ENCODE assay signal across 8 cellular contexts in the genomic region with DNA sequence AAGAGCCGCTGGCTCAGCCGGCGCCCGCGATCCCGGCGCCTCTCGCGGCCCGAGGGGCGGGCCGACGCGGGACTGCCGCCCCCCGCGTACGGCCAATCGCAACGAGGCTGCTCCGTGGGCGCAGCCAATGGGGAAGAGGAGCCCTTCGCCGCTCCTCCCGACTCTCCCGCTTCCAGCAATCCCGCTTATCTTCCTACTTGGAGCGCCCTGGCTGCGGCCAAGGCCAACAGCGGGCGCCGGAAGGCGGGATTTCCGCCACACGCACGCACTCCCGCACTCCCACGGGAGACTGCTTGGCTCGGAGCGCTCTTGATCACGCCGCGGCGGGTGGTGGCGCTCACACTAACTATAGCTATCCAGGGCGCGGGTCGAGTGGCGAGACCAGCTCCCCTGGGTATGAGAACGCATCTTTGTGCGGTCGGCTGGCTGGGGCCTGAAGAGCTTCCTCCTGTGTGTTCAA. TPM values are rescaled to one million over a fixed set of nuclear protein-coding genes. Genes with fewer than 3 reads are reported as not detected.
DNase-seq lines count a peak whose midpoint lies in the region; ATAC-seq and TF ChIP-seq lines count a peak whose summit lies in the region.
"Not testable (repeated sequence)": the region's sequence is repeated elsewhere in the genome, so short reads cannot be mapped to it uniquely, and the experiment has no call there.

A gene with protein sequence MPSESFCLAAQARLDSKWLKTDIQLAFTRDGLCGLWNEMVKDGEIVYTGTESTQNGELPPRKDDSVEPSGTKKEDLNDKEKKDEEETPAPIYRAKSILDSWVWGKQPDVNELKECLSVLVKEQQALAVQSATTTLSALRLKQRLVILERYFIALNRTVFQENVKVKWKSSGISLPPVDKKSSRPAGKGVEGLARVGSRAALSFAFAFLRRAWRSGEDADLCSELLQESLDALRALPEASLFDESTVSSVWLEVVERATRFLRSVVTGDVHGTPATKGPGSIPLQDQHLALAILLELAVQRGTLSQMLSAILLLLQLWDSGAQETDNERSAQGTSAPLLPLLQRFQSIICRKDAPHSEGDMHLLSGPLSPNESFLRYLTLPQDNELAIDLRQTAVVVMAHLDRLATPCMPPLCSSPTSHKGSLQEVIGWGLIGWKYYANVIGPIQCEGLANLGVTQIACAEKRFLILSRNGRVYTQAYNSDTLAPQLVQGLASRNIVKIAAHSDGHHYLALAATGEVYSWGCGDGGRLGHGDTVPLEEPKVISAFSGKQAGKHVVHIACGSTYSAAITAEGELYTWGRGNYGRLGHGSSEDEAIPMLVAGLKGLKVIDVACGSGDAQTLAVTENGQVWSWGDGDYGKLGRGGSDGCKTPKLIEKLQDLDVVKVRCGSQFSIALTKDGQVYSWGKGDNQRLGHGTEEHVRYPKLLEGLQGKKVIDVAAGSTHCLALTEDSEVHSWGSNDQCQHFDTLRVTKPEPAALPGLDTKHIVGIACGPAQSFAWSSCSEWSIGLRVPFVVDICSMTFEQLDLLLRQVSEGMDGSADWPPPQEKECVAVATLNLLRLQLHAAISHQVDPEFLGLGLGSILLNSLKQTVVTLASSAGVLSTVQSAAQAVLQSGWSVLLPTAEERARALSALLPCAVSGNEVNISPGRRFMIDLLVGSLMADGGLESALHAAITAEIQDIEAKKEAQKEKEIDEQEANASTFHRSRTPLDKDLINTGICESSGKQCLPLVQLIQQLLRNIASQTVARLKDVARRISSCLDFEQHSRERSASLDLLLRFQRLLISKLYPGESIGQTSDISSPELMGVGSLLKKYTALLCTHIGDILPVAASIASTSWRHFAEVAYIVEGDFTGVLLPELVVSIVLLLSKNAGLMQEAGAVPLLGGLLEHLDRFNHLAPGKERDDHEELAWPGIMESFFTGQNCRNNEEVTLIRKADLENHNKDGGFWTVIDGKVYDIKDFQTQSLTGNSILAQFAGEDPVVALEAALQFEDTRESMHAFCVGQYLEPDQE (N-terminal part only) (minus strand): TSS at position 51 of the 460 bp plus-strand sequence. CDS start 746 bp downstream, outside the sequence.

- TF ChIP-seq POLR2A in lower leg skin (IDR thresholded peaks at IDR 0.05); transverse colon (IDR thresholded peaks at IDR 0.05): not testable (repeated sequence)

- intact Hi-C loops in Caco-2 (cut with micrococcal nuclease; ENCODE audit: unreplicated experiment); activated B cell treated with CpG ODN at 0.5 μM for 24 hours (cut with micrococcal nuclease); lower leg skin (cut with DNase I; ENCODE audit: low total_unique reads); posterior vena cava (cut with DNase I); transverse colon (cut with DNase I; ENCODE audit: low total_unique reads): not testable (repeated sequence)

- not testable (repeated sequence) for H3K9me3 ChIP-seq in Caco-2, transverse colon

- WGBS in lower leg skin, 2 donors: no CpG with 5 or more reads among the region's 52 CpGs
- no CpG with 5 or more reads among the region's 52 CpGs for WGBS in transverse colon (ENCODE audit: low coverage in 1 of 2), 2 donors

- not testable (repeated sequence) for H3K4me1 ChIP-seq in Caco-2, transverse colon

- not testable (repeated sequence) for ATAC-seq in activated B cell treated with CpG ODN at 0.5 μM for 24 hours (ENCODE audit: low read depth)

- not testable (repeated sequence) for H3K36me3 ChIP-seq in Caco-2 (ENCODE audit: control insufficient read depth, insufficient read depth, low read length); brain microvascular endothelial cell (replicated peaks); transverse colon

- TF ChIP-seq CTCF in Caco-2 (IDR thresholded peaks at IDR 0.05; ENCODE audit: insufficient read depth in 1 of 2, low read depth in 1 of 2, low read length in 1 of 2, severe bottlenecking in 1 of 2, unreplicated experiment in 1 of 2); activated B cell treated with CpG ODN at 0.5 μM for 24 hours (IDR thresholded peaks at IDR 0.05); brain microvascular endothelial cell (IDR thresholded peaks at IDR 0.05; ENCODE audit: low read depth, low read length, missing control alignments); fibroblast of villous mesenchyme (IDR thresholded peaks at IDR 0.05; ENCODE audit: insufficient read depth, low read depth, low read length); lower leg skin (IDR thresholded peaks at IDR 0.05); transverse colon (IDR thresholded peaks at IDR 0.05): not testable (repeated sequence)

- peak within 1 kb of the TSS; percentile 35 for H3K4me3 ChIP-seq in Caco-2 (ENCODE audit: low read depth, low read length)
- peak within 1 kb of the TSS; percentile 46 for H3K4me3 ChIP-seq in brain microvascular endothelial cell (ENCODE audit: low read depth, low read length)
- peak within 1 kb of the TSS; percentile 56 for H3K4me3 ChIP-seq in fibroblast of villous mesenchyme (ENCODE audit: low read depth, low read length)
- H3K4me3 ChIP-seq in lower leg skin (ENCODE audit: low read depth, poor library complexity, severe bottlenecking): not testable (repeated sequence)
- peak within 1 kb of the TSS in 3 of 4 donors; percentile 15 to 45 (median 33) for H3K4me3 ChIP-seq in transverse colon

- H3K36me3 Mint-ChIP-seq in Caco-2 (ENCODE audit: insufficient read depth, unreplicated experiment): peaks cover 13% of the 10 kb centered on the region
- H3K36me3 Mint-ChIP-seq in activated B cell treated with CpG ODN at 0.5 μM for 24 hours (ENCODE audit: low read depth): not testable (repeated sequence)

- not testable (repeated sequence) for H3K27ac ChIP-seq in brain microvascular endothelial cell
- peak within 1 kb of the TSS; percentile 43 to 58 (median 48) for H3K27ac ChIP-seq in transverse colon

- not testable (repeated sequence) for DNase-seq in Caco-2; LHCN-M2 (ENCODE audit: low read depth); activated B cell treated with CpG ODN at 0.5 μM for 24 hours; brain microvascular endothelial cell; fibroblast of villous mesenchyme (ENCODE audit: low read depth); lower leg skin (ENCODE audit: low spot score in 2 of 2); posterior vena cava (ENCODE audit: low spot score); transverse colon

- H3K4me3 Mint-ChIP-seq in Caco-2 (ENCODE audit: unreplicated experiment) (peak within 1 kb of the TSS; percentile 83), activated B cell treated with CpG ODN at 0.5 μM for 24 hours (peak within 1 kb of the TSS; percentile 99)

- H3K4me1 Mint-ChIP-seq in Caco-2 (ENCODE audit: low read depth, unreplicated experiment); activated B cell treated with CpG ODN at 0.5 μM for 24 hours: not testable (repeated sequence)

- CTCF ChIA-PET in Caco-2 (lab: Charles Lee); activated B cell treated with CpG ODN at 0.5 μM for 24 hours (lab: Charles Lee): not testable (repeated sequence)

- POLR2A ChIA-PET in Caco-2 (lab: Charles Lee); activated B cell treated with CpG ODN at 0.5 μM for 24 hours (lab: Charles Lee): not testable (repeated sequence)

- H3K27ac Mint-ChIP-seq in Caco-2 (ENCODE audit: unreplicated experiment): peak within 1 kb of the TSS; percentile 66
- H3K27ac Mint-ChIP-seq in activated B cell treated with CpG ODN at 0.5 μM for 24 hours: peak within 1 kb of the TSS; percentile 93

- not testable (repeated sequence) for H3K27me3 ChIP-seq in Caco-2 (replicated peaks; ENCODE audit: control insufficient read depth, insufficient read depth, low read length); brain microvascular endothelial cell (replicated peaks); transverse colon

- not testable (repeated sequence) for BruUV-seq in Caco-2 (replicated peaks; lab: Mats Ljungman, UMichigan)

- not testable (repeated sequence) for H3K27me3 Mint-ChIP-seq in Caco-2 (ENCODE audit: insufficient read depth, unreplicated experiment); activated B cell treated with CpG ODN at 0.5 μM for 24 hours

- in situ Hi-C loops in brain microvascular endothelial cell (cut with HindIII; ENCODE audit: low pct_ligation_motif_present, low sequenced_read_pairs); transverse colon (cut with MboI; ENCODE audit: low pct_ligation_motif_present in 1 of 4, low pct_unique_long_range_greater_than_20kb in 1 of 4, low sequenced_read_pairs in 3 of 4): not testable (repeated sequence)

- TF ChIP-seq EP300 in transverse colon (IDR thresholded peaks at IDR 0.05; ENCODE audit: low read depth): not testable (repeated sequence)

- not testable (repeated sequence) for H3K9me3 Mint-ChIP-seq in Caco-2 (ENCODE audit: unreplicated experiment); activated B cell treated with CpG ODN at 0.5 μM for 24 hours

RNA-seq across cellular contexts. Expression of the gene that starts here (rescaled TPM):
- total RNA-seq in Caco-2 (2022): 76.9 and 81.1 TPM in 2 replicates
- total RNA-seq in LHCN-M2 (2014; rRNA removed): 34.8 and 37.1 TPM in 2 replicates
- polyA plus RNA-seq in LHCN-M2 (2012): 25.2 TPM
- total RNA-seq in activated B cell treated with CpG ODN at 0.5 μM for 24 hours: 45.7 and 49.1 TPM in 2 replicates
- 39.6 and 41.0 TPM in 2 replicates for total RNA-seq in fibroblast of villous mesenchyme
- 10 to 100 TPM; 33.3 to 57.0 (median 48.4) TPM for total RNA-seq in lower leg skin
- total RNA-seq in posterior vena cava: 10 to 100 TPM; 58.6 to 61.5 TPM
- total RNA-seq in transverse colon: 100 to 1,000 TPM in 1 of 4 donors, 10 to 100 TPM in 3; 64.9 to 182 (median 83.7) TPM
